8 cellular contexts compared by ENCODE assay signal in genomic region chr18:3597159-3597977, GRCh38.
A peak's percentile ranks its signal among the peaks of the same experiment; 100 is the strongest.
DNase-seq lines count a peak whose midpoint lies in the region; ATAC-seq and TF ChIP-seq lines count a peak whose summit lies in the region.

No MANE protein-coding gene starts in this region.

- H3K9me3 ChIP-seq in lung (ENCODE audit: control insufficient read depth in 2 of 2, insufficient read depth in 1 of 2, low read length in 1 of 2) (no peaks in the 10 kb centered on the region), testis (no peaks in the 10 kb centered on the region)

- H3K27me3 Mint-ChIP-seq in T-helper 2 cell treated with Interferon-gamma antibody and Interleukin-4, amounts not matched to agents 5 μg/mL and 100 μg/mL, for 36 hours (ENCODE audit: low read depth) = no peaks in the 10 kb centered on the region

- no peaks in the 10 kb centered on the region for H3K9me3 Mint-ChIP-seq in T-helper 2 cell treated with Interferon-gamma antibody and Interleukin-4, amounts not matched to agents 5 μg/mL and 100 μg/mL, for 36 hours

- H3K36me3 Mint-ChIP-seq in T-helper 2 cell treated with Interferon-gamma antibody and Interleukin-4, amounts not matched to agents 5 μg/mL and 100 μg/mL, for 36 hours (ENCODE audit: low read depth) = peaks cover 27% of the 10 kb centered on the region

- intact Hi-C loops in testis (cut with DNase I; ENCODE audit: low total_unique reads) = loop anchor here (5.0 kb wide), 1 partner anchor 145 kb away; the partner anchor contains the start of gene TGIF1

- H3K27me3 ChIP-seq in lung (ENCODE audit: control insufficient read depth, insufficient read depth) = no peaks in the 10 kb centered on the region
- no peaks in the 10 kb centered on the region for H3K27me3 ChIP-seq in testis
- H3K27me3 ChIP-seq in H7 (ENCODE audit: control insufficient read depth, insufficient read depth, low read length) = peaks cover 2% of the 10 kb centered on the region; the same call in 1 of the 2 replicates

- no peak overlapping the region for H3K4me3 ChIP-seq in lung
- H3K4me3 ChIP-seq in testis = no peak overlapping the region
- H3K4me3 ChIP-seq in H7 (ENCODE audit: insufficient read depth, low read depth, low read length) = no peak overlapping the region

- ATAC-seq in lung (ENCODE audit: insufficient read depth, low FRiP score) = no peak
- no peak for ATAC-seq in GM19455 (IDR thresholded peaks at IDR 0.05; ENCODE audit: unreplicated experiment)

- no peak for DNase-seq in T-helper 2 cell treated with Interferon-gamma antibody and Interleukin-4, amounts not matched to agents 5 μg/mL and 100 μg/mL, for 36 hours (ENCODE audit: low spot score)
- DNase-seq in T-helper 2 cell = no peak
- DNase-seq in lung (ENCODE audit: low spot score) = no peak
- DNase-seq in testis = no peak
- no peak for DNase-seq in H7
- DNase-seq in ureter (ENCODE audit: low spot score) = no peak

- H3K4me1 Mint-ChIP-seq in T-helper 2 cell treated with Interferon-gamma antibody and Interleukin-4, amounts not matched to agents 5 μg/mL and 100 μg/mL, for 36 hours (ENCODE audit: low read depth) = peaks cover 42% of the 10 kb centered on the region

- no peak for TF ChIP-seq CTCF in lung (IDR thresholded peaks at IDR 0.05; ENCODE audit: control extremely low read depth, extremely low read depth)
- TF ChIP-seq CTCF in testis (IDR thresholded peaks at IDR 0.05) = no peak

- WGBS in lung, 2 donors = 69 to 73% methylated on average over 15 of the region's 15 CpGs
- 52 to 74% methylated on average over 11 to 15 of the region's 15 CpGs for WGBS in testis, 2 donors

- H3K4me1 ChIP-seq in lung (ENCODE audit: control insufficient read depth in 2 of 2, insufficient read depth in 2 of 2, low read length in 2 of 2) (peaks cover 11 to 12% of the 10 kb centered on the region in 2 donors), testis (peaks cover 53% of the 10 kb centered on the region)

- H3K27ac Mint-ChIP-seq in T-helper 2 cell treated with Interferon-gamma antibody and Interleukin-4, amounts not matched to agents 5 μg/mL and 100 μg/mL, for 36 hours = peak overlapping the region; percentile 97

- H3K27ac ChIP-seq in angular gyrus (ENCODE audit: low read depth, low read length) = peak overlapping the region; percentile 98
- peak overlapping the region; percentile 71 to 99 for H3K27ac ChIP-seq in lung (ENCODE audit: low read depth in 1 of 2, low read length in 1 of 2)
- H3K27ac ChIP-seq in testis = peak overlapping the region; percentile 96

- H3K36me3 ChIP-seq in lung (ENCODE audit: control insufficient read depth in 2 of 2, insufficient read depth in 2 of 2, low read length in 2 of 2) (no peaks in the 10 kb centered on the region), testis (ENCODE audit: low read depth, missing control alignments) (no peaks in the 10 kb centered on the region), H7 (replicated peaks; ENCODE audit: control insufficient read depth, insufficient read depth, low read length) (no peaks in the 10 kb centered on the region)

- no peak for TF ChIP-seq POLR2A in testis (IDR thresholded peaks at IDR 0.05)

- H3K4me3 Mint-ChIP-seq in T-helper 2 cell treated with Interferon-gamma antibody and Interleukin-4, amounts not matched to agents 5 μg/mL and 100 μg/mL, for 36 hours = peak overlapping the region; percentile 96
